In genomic region chr11:350723-351255, GRCh38 we compare ENCODE assay signal across 1 cellular context.
A peak's percentile ranks its signal among the peaks of the same experiment; 100 is the strongest.
TF ChIP-seq lines count a peak whose summit lies in the region.

No MANE protein-coding gene starts in this region.

TF ChIP-seq in K562, 482 proteins besides CTCF, POLR2A, EP300 and RAD21 (continued from another document and continues in another):
- TF ChIP-seq MNT (conservative IDR thresholded peaks at IDR 0.05) (peak; percentile 56 to 61; a peak in 3 of 4 replicates), MTA3 (IDR thresholded peaks at IDR 0.05; ENCODE audit: borderline replicate concordance) (peak; percentile 49; the same call in 1 of the 2 replicates), XRCC3 (IDR thresholded peaks at IDR 0.05) (no peak), ZNF592 (IDR thresholded peaks at IDR 0.05) (peak; percentile 97), RBM39 (optimal IDR thresholded peaks at IDR 0.05; ENCODE audit: low read depth, low read length) (no peak), ZNF79 (CRISPR knock-in tag; IDR thresholded peaks at IDR 0.05; ENCODE audit: low read depth) (peak; percentile 49; the same call in 1 of the 2 replicates), MAZ (CRISPR knock-in tag; conservative IDR thresholded peaks at IDR 0.05 in 1 of 2, IDR thresholded peaks at IDR 0.05 in 1 of 2) (peak in 1 of 2 experiments; percentile 63; a peak in 2 of 4 replicates), SRF (CRISPR knock-in tag; IDR thresholded peaks at IDR 0.05) (peak in 1 of 2 experiments; percentile 75; a peak in 2 of 4 replicates), PREB (CRISPR knock-in tag; IDR thresholded peaks at IDR 0.05) (no peak), ZNF395 (CRISPR knock-in tag; IDR thresholded peaks at IDR 0.05) (peak; percentile 91), RAD51 (IDR thresholded peaks at IDR 0.05; ENCODE audit: borderline replicate concordance, low read depth) (peak; percentile 48), MTA2 (IDR thresholded peaks at IDR 0.05; ENCODE audit: low read depth) (peak; percentile 30; the same call in 1 of the 2 replicates), ZNF232 (CRISPR knock-in tag; IDR thresholded peaks at IDR 0.05) (0 out of 2 replicates have a peak, but pooled peaks have one; percentile 29), L3MBTL2 (IDR thresholded peaks at IDR 0.05) (peak; percentile 95), STAG1 (CRISPR knock-in tag; IDR thresholded peaks at IDR 0.05; ENCODE audit: borderline replicate concordance) (no peak), PRMT5 (CRISPR knock-in tag; IDR thresholded peaks at IDR 0.05) (no peak), GTF3C2 (IDR thresholded peaks at IDR 0.05; ENCODE audit: borderline replicate concordance, extremely low read depth, insufficient read length) (no peak), NCOR1 (IDR thresholded peaks at IDR 0.05) (no peak), BHLHE40 (IDR thresholded peaks at IDR 0.05; ENCODE audit: low read length) (peak; percentile 50; the same call in 1 of the 2 replicates), ATF7 (IDR thresholded peaks at IDR 0.05) (peak; percentile 58), RBFOX2 (IDR thresholded peaks at IDR 0.05; ENCODE audit: low read depth, low read length) (peak; percentile 48; the same call in 1 of the 2 replicates), TEAD4 (IDR thresholded peaks at IDR 0.05; ENCODE audit: low read length) (no peak), TEAD4 (CRISPR knock-in tag; IDR thresholded peaks at IDR 0.05; ENCODE audit: borderline replicate concordance) (no peak), RFX1 (IDR thresholded peaks at IDR 0.05) (peak; percentile 35), ZNF324 (CRISPR knock-in tag; IDR thresholded peaks at IDR 0.05) (peak; percentile 5; the same call in 1 of the 2 replicates), ZNF41 (CRISPR knock-in tag; conservative IDR thresholded peaks at IDR 0.05) (no peak), YY1 (IDR thresholded peaks at IDR 0.05; ENCODE audit: borderline replicate concordance in 1 of 3, control insufficient read depth in 1 of 3, extremely low read depth in 1 of 3, insufficient read depth in 3 of 3, insufficient read length in 1 of 3, insufficient replicate concordance in 2 of 3, low read depth in 1 of 3, low read length in 2 of 3) (no peak), ZNF830 (CRISPR knock-in tag; IDR thresholded peaks at IDR 0.05) (no peak), MYC (IDR thresholded peaks at IDR 0.05; ENCODE audit: low read depth, low read length) (peak; percentile 75), MYC (CRISPR knock-in tag; IDR thresholded peaks at IDR 0.05; ENCODE audit: borderline replicate concordance, low read depth) (peak; percentile 26; the same call in 1 of the 2 replicates)
- TF ChIP-seq, protein P1, sequence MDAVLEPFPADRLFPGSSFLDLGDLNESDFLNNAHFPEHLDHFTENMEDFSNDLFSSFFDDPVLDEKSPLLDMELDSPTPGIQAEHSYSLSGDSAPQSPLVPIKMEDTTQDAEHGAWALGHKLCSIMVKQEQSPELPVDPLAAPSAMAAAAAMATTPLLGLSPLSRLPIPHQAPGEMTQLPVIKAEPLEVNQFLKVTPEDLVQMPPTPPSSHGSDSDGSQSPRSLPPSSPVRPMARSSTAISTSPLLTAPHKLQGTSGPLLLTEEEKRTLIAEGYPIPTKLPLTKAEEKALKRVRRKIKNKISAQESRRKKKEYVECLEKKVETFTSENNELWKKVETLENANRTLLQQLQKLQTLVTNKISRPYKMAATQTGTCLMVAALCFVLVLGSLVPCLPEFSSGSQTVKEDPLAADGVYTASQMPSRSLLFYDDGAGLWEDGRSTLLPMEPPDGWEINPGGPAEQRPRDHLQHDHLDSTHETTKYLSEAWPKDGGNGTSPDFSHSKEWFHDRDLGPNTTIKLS (IDR thresholded peaks at IDR 0.05; ENCODE audit: borderline replicate concordance, low read depth), result peak; percentile 25; the same call in 1 of the 2 replicates
- TF ChIP-seq, protein P2, sequence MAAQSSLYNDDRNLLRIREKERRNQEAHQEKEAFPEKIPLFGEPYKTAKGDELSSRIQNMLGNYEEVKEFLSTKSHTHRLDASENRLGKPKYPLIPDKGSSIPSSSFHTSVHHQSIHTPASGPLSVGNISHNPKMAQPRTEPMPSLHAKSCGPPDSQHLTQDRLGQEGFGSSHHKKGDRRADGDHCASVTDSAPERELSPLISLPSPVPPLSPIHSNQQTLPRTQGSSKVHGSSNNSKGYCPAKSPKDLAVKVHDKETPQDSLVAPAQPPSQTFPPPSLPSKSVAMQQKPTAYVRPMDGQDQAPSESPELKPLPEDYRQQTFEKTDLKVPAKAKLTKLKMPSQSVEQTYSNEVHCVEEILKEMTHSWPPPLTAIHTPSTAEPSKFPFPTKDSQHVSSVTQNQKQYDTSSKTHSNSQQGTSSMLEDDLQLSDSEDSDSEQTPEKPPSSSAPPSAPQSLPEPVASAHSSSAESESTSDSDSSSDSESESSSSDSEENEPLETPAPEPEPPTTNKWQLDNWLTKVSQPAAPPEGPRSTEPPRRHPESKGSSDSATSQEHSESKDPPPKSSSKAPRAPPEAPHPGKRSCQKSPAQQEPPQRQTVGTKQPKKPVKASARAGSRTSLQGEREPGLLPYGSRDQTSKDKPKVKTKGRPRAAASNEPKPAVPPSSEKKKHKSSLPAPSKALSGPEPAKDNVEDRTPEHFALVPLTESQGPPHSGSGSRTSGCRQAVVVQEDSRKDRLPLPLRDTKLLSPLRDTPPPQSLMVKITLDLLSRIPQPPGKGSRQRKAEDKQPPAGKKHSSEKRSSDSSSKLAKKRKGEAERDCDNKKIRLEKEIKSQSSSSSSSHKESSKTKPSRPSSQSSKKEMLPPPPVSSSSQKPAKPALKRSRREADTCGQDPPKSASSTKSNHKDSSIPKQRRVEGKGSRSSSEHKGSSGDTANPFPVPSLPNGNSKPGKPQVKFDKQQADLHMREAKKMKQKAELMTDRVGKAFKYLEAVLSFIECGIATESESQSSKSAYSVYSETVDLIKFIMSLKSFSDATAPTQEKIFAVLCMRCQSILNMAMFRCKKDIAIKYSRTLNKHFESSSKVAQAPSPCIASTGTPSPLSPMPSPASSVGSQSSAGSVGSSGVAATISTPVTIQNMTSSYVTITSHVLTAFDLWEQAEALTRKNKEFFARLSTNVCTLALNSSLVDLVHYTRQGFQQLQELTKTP (IDR thresholded peaks at IDR 0.05; ENCODE audit: low read depth in 1 of 2, partially characterized antibody in 2 of 2), result peak in 1 of 2 experiments; percentile 65
- TF ChIP-seq, protein P3, sequence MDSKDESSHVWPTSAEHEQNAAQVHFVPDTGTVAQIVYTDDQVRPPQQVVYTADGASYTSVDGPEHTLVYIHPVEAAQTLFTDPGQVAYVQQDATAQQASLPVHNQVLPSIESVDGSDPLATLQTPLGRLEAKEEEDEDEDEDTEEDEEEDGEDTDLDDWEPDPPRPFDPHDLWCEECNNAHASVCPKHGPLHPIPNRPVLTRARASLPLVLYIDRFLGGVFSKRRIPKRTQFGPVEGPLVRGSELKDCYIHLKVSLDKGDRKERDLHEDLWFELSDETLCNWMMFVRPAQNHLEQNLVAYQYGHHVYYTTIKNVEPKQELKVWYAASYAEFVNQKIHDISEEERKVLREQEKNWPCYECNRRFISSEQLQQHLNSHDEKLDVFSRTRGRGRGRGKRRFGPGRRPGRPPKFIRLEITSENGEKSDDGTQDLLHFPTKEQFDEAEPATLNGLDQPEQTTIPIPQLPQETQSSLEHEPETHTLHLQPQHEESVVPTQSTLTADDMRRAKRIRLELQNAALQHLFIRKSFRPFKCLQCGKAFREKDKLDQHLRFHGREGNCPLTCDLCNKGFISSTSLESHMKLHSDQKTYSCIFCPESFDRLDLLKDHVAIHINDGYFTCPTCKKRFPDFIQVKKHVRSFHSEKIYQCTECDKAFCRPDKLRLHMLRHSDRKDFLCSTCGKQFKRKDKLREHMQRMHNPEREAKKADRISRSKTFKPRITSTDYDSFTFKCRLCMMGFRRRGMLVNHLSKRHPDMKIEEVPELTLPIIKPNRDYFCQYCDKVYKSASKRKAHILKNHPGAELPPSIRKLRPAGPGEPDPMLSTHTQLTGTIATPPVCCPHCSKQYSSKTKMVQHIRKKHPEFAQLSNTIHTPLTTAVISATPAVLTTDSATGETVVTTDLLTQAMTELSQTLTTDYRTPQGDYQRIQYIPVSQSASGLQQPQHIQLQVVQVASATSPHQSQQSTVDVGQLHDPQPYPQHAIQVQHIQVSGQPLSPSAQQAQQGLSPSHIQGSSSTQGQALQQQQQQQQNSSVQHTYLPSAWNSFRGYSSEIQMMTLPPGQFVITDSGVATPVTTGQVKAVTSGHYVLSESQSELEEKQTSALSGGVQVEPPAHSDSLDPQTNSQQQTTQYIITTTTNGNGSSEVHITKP (IDR thresholded peaks at IDR 0.05; ENCODE audit: partially characterized antibody), result peak; percentile 63
